Comparison of ENCODE assay signal across 1 cellular context in genomic region chr18:70194227-70194890, GRCh38.
TF ChIP-seq lines count a peak whose summit lies in the region.

No MANE protein-coding gene starts in this region.

TF ChIP-seq in GM12878, 131 proteins besides CTCF, POLR2A, EP300 and RAD21 (continued from another document and continues in another):
- TF ChIP-seq HSF1 (IDR thresholded peaks at IDR 0.05; ENCODE audit: low read depth, low read length): no peak
- no peak for TF ChIP-seq MYC (IDR thresholded peaks at IDR 0.05; ENCODE audit: insufficient read depth, insufficient read length, insufficient replicate concordance, low read length, severe bottlenecking)
- peak; percentile 85; the same call in 1 of the 2 replicates for TF ChIP-seq CBX5 (IDR thresholded peaks at IDR 0.05; ENCODE audit: low read depth)
- TF ChIP-seq HDAC6 (IDR thresholded peaks at IDR 0.05; ENCODE audit: unreplicated experiment): no peak
- TF ChIP-seq RAD51 (IDR thresholded peaks at IDR 0.05): peak; percentile 48; the same call in 1 of the 2 replicates
- TF ChIP-seq SIX5 (IDR thresholded peaks at IDR 0.05; ENCODE audit: low read depth, low read length, severe bottlenecking): no peak
- peak; percentile 88 for TF ChIP-seq TCF3 (IDR thresholded peaks at IDR 0.05; ENCODE audit: borderline replicate concordance, insufficient read depth, low read depth, low read length)
- peak; percentile 94; the same call in 1 of the 2 replicates for TF ChIP-seq STAT3 (IDR thresholded peaks at IDR 0.05; ENCODE audit: low read depth, low read length)
- peak; percentile 98 for TF ChIP-seq BACH1 (IDR thresholded peaks at IDR 0.05; ENCODE audit: borderline replicate concordance)
- TF ChIP-seq ATF7 (IDR thresholded peaks at IDR 0.05; ENCODE audit: low read depth): peak; percentile 93
- TF ChIP-seq ETV6 (conservative IDR thresholded peaks at IDR 0.05 in 1 of 2, IDR thresholded peaks at IDR 0.05 in 1 of 2; ENCODE audit: borderline replicate concordance in 1 of 2, low read depth in 1 of 2): peak in 1 of 2 experiments; percentile 68; a peak in 2 of 4 replicates
- TF ChIP-seq ZNF217 (IDR thresholded peaks at IDR 0.05): peak; percentile 96
- TF ChIP-seq, protein P1, sequence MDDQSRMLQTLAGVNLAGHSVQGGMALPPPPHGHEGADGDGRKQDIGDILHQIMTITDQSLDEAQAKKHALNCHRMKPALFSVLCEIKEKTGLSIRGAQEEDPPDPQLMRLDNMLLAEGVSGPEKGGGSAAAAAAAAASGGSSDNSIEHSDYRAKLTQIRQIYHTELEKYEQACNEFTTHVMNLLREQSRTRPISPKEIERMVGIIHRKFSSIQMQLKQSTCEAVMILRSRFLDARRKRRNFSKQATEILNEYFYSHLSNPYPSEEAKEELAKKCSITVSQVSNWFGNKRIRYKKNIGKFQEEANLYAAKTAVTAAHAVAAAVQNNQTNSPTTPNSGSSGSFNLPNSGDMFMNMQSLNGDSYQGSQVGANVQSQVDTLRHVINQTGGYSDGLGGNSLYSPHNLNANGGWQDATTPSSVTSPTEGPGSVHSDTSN (IDR thresholded peaks at IDR 0.05; ENCODE audit: insufficient replicate concordance, low read depth, low read length): no peak
- TF ChIP-seq BMI1 (IDR thresholded peaks at IDR 0.05; ENCODE audit: borderline replicate concordance): peak; percentile 87
- no peak for TF ChIP-seq BRCA1 (IDR thresholded peaks at IDR 0.05; ENCODE audit: low read depth, low read length)
- TF ChIP-seq SREBF1 (IDR thresholded peaks at IDR 0.05; ENCODE audit: low read length): 0 out of 2 replicates have a peak, but pooled peaks have one; percentile 12
- TF ChIP-seq CBFB (IDR thresholded peaks at IDR 0.05; ENCODE audit: low read depth): peak; percentile 90
- TF ChIP-seq NR2F1 (conservative IDR thresholded peaks at IDR 0.05): peak; percentile 58
- TF ChIP-seq SUPT20H (IDR thresholded peaks at IDR 0.05; ENCODE audit: borderline replicate concordance, control insufficient read depth, low read depth, low read length): no peak
- TF ChIP-seq SPI1 (IDR thresholded peaks at IDR 0.05; ENCODE audit: borderline replicate concordance, insufficient read depth, low read depth, low read length): 0 out of 2 replicates have a peak, but pooled peaks have one; percentile 18
- TF ChIP-seq FOS (IDR thresholded peaks at IDR 0.05; ENCODE audit: borderline replicate concordance, extremely low read depth, insufficient read length): no peak
- TF ChIP-seq ZSCAN29 (IDR thresholded peaks at IDR 0.05): 0 out of 2 replicates have a peak, but pooled peaks have one; percentile 20
- TF ChIP-seq SP1 (IDR thresholded peaks at IDR 0.05; ENCODE audit: low read depth, low read length): no peak
- peak; percentile 100 for TF ChIP-seq NFIC (IDR thresholded peaks at IDR 0.05; ENCODE audit: low read depth, low read length)
- TF ChIP-seq WRNIP1 (IDR thresholded peaks at IDR 0.05; ENCODE audit: borderline replicate concordance, low read depth, low read length): no peak
- peak; percentile 93 for TF ChIP-seq PAX5 (IDR thresholded peaks at IDR 0.05; ENCODE audit: borderline replicate concordance, low read depth, low read length)
- TF ChIP-seq TCF12 (IDR thresholded peaks at IDR 0.05; ENCODE audit: low read depth, low read length): peak; percentile 87
- peak; percentile 96 for TF ChIP-seq RELB (IDR thresholded peaks at IDR 0.05; ENCODE audit: low read depth)
- TF ChIP-seq GABPA (IDR thresholded peaks at IDR 0.05; ENCODE audit: low read depth): peak; percentile 73
- no peak for TF ChIP-seq TAF1 (IDR thresholded peaks at IDR 0.05; ENCODE audit: borderline replicate concordance, low read depth, low read length)
- peak; percentile 85 for TF ChIP-seq GATAD2B (conservative IDR thresholded peaks at IDR 0.05; ENCODE audit: low read depth)
- TF ChIP-seq, protein P2, sequence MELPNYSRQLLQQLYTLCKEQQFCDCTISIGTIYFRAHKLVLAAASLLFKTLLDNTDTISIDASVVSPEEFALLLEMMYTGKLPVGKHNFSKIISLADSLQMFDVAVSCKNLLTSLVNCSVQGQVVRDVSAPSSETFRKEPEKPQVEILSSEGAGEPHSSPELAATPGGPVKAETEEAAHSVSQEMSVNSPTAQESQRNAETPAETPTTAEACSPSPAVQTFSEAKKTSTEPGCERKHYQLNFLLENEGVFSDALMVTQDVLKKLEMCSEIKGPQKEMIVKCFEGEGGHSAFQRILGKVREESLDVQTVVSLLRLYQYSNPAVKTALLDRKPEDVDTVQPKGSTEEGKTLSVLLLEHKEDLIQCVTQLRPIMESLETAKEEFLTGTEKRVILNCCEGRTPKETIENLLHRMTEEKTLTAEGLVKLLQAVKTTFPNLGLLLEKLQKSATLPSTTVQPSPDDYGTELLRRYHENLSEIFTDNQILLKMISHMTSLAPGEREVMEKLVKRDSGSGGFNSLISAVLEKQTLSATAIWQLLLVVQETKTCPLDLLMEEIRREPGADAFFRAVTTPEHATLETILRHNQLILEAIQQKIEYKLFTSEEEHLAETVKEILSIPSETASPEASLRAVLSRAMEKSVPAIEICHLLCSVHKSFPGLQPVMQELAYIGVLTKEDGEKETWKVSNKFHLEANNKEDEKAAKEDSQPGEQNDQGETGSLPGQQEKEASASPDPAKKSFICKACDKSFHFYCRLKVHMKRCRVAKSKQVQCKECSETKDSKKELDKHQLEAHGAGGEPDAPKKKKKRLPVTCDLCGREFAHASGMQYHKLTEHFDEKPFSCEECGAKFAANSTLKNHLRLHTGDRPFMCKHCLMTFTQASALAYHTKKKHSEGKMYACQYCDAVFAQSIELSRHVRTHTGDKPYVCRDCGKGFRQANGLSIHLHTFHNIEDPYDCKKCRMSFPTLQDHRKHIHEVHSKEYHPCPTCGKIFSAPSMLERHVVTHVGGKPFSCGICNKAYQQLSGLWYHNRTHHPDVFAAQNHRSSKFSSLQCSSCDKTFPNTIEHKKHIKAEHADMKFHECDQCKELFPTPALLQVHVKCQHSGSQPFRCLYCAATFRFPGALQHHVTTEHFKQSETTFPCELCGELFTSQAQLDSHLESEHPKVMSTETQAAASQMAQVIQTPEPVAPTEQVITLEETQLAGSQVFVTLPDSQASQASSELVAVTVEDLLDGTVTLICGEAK (IDR thresholded peaks at IDR 0.05; ENCODE audit: borderline replicate concordance): peak; percentile 8; the same call in 1 of the 2 replicates
- TF ChIP-seq, protein P3, sequence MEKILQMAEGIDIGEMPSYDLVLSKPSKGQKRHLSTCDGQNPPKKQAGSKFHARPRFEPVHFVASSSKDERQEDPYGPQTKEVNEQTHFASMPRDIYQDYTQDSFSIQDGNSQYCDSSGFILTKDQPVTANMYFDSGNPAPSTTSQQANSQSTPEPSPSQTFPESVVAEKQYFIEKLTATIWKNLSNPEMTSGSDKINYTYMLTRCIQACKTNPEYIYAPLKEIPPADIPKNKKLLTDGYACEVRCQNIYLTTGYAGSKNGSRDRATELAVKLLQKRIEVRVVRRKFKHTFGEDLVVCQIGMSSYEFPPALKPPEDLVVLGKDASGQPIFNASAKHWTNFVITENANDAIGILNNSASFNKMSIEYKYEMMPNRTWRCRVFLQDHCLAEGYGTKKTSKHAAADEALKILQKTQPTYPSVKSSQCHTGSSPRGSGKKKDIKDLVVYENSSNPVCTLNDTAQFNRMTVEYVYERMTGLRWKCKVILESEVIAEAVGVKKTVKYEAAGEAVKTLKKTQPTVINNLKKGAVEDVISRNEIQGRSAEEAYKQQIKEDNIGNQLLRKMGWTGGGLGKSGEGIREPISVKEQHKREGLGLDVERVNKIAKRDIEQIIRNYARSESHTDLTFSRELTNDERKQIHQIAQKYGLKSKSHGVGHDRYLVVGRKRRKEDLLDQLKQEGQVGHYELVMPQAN (conservative IDR thresholded peaks at IDR 0.05): no peak
- TF ChIP-seq SMAD1 (IDR thresholded peaks at IDR 0.05; ENCODE audit: low read depth, partially characterized antibody): no peak
- no peak for TF ChIP-seq HCFC1 (IDR thresholded peaks at IDR 0.05; ENCODE audit: low read length)
- no peak for TF ChIP-seq STAT1 (conservative IDR thresholded peaks at IDR 0.05)
- 0 out of 2 replicates have a peak, but pooled peaks have one; percentile 33 for TF ChIP-seq ZNF24 (IDR thresholded peaks at IDR 0.05)
- TF ChIP-seq ZBED1 (IDR thresholded peaks at IDR 0.05; ENCODE audit: borderline replicate concordance): peak; percentile 98
- TF ChIP-seq NBN (IDR thresholded peaks at IDR 0.05): peak; percentile 40; the same call in 1 of the 2 replicates
- peak; percentile 98 for TF ChIP-seq RELA (IDR thresholded peaks at IDR 0.05; ENCODE audit: borderline replicate concordance, partially characterized antibody)
- TF ChIP-seq E4F1 (IDR thresholded peaks at IDR 0.05; ENCODE audit: borderline replicate concordance, partially characterized antibody): no peak
- TF ChIP-seq JUNB (IDR thresholded peaks at IDR 0.05): peak; percentile 99
- TF ChIP-seq, protein P4, sequence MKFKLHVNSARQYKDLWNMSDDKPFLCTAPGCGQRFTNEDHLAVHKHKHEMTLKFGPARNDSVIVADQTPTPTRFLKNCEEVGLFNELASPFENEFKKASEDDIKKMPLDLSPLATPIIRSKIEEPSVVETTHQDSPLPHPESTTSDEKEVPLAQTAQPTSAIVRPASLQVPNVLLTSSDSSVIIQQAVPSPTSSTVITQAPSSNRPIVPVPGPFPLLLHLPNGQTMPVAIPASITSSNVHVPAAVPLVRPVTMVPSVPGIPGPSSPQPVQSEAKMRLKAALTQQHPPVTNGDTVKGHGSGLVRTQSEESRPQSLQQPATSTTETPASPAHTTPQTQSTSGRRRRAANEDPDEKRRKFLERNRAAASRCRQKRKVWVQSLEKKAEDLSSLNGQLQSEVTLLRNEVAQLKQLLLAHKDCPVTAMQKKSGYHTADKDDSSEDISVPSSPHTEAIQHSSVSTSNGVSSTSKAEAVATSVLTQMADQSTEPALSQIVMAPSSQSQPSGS (IDR thresholded peaks at IDR 0.05; ENCODE audit: low read length): peak; percentile 100
